ENCODE assay signal across 9 cellular contexts in the genomic region with DNA sequence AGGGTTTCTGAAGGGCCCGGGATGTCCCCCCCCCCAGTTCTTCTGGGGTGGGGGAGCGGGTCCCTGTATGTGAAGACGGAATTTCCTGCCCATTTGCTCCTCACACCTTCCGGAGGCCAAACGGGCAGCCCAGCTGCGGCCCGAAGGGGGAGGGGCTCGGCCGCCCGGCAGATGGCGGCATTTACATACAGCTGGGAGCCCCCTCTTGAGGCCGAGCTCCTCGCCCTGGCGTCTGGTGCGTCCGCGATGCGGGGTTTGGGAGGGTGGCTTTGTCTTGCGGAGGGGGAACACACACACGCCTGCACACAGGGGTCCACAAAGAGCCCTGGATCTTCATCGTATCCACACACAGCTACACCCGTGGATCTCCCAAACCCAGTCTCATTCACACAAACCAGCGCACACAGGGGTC. TPM values are rescaled to one million over a fixed set of nuclear protein-coding genes. Genes with fewer than 3 reads are reported as not detected.
DNase-seq lines count a peak whose midpoint lies in the region; ATAC-seq, FAIRE-seq and TF ChIP-seq lines count a peak whose summit lies in the region.
"Had no signal": no experiment of that assay in that cellular context is flagged by ENCODE, and none has a peak within 500 bp of the region (broad histone marks: within the 10 kb centered on the region; RNA-seq: fewer than 3 reads in every experiment).

No MANE protein-coding gene starts in this region.

- no peak overlapping the region for H3K27ac Mint-ChIP-seq in activated CD8-positive, alpha-beta memory T cell treated with anti-CD3 and anti-CD28 coated beads, Interleukin-2, amount 10 ng/mL, durations not matched to agents 7 days and 5 days

- FAIRE-seq in pancreas (lab: Jason Lieb, UNC), result no peak
- FAIRE-seq: G401.6 had no signal

- peaks cover 6 to 8% (median 7%) of the 10 kb centered on the region in 3 donors for H3K4me1 ChIP-seq in pancreas

- H3K9me3 Mint-ChIP-seq in activated CD8-positive, alpha-beta memory T cell treated with anti-CD3 and anti-CD28 coated beads, Interleukin-2, amount 10 ng/mL, durations not matched to agents 7 days and 5 days (ENCODE audit: low read depth), result no peaks in the 10 kb centered on the region

- H3K27me3 Mint-ChIP-seq in activated CD8-positive, alpha-beta memory T cell treated with anti-CD3 and anti-CD28 coated beads, Interleukin-2, amount 10 ng/mL, durations not matched to agents 7 days and 5 days, result peaks cover 49% of the 10 kb centered on the region

- TF ChIP-seq CTCF in fibroblast of mammary gland (conservative IDR thresholded peaks at IDR 0.05; ENCODE audit: control insufficient read depth, insufficient read depth, low read depth, low read length), result peak; percentile 13
- TF ChIP-seq CTCF in pancreas (IDR thresholded peaks at IDR 0.05), result no peak

- intact Hi-C loops in pancreas (cut with DNase I), result no loop called here

- no peak overlapping the region for H3K27ac ChIP-seq in pancreas

- H3K4me3 Mint-ChIP-seq in activated CD8-positive, alpha-beta memory T cell treated with anti-CD3 and anti-CD28 coated beads, Interleukin-2, amount 10 ng/mL, durations not matched to agents 7 days and 5 days, result peak overlapping the region; percentile 34

- DNase-seq in activated CD8-positive, alpha-beta memory T cell treated with anti-CD3 and anti-CD28 coated beads, Interleukin-2, amount 10 ng/mL, durations not matched to agents 7 days and 5 days, result peak; percentile 43
- no peak for DNase-seq in activated CD8-positive, alpha-beta memory T cell treated with anti-CD3 and anti-CD28 coated beads, Interleukin-2, amount 50 U/mL, for 4 hours
- DNase-seq in NCI-H1417 treated with DMSO at 0.1 percent for 48 hours (lab: John Stamatoyannopoulos, UW), result peak; percentile 64
- DNase-seq in SW480 (ENCODE audit: low spot score), result peak; percentile 75
- peak; percentile 24 for DNase-seq in fibroblast of mammary gland (ENCODE audit: low read depth)
- peak in 1 of 6 donors; percentile 73 for DNase-seq in pancreas
- no peak for DNase-seq in effector CD8-positive, alpha-beta T cell (lab: John Stamatoyannopoulos, UW)
- DNase-seq in T-helper 9 cell, result no peak

- H3K36me3 ChIP-seq in pancreas, result no peaks in the 10 kb centered on the region

- peak; percentile 25 for ATAC-seq in activated CD8-positive, alpha-beta memory T cell treated with anti-CD3 and anti-CD28 coated beads, Interleukin-2, amount 10 ng/mL, durations not matched to agents 7 days and 5 days
- ATAC-seq in pancreas, result peak; percentile 60 to 83 (median 70)

- H3K36me3 Mint-ChIP-seq in activated CD8-positive, alpha-beta memory T cell treated with anti-CD3 and anti-CD28 coated beads, Interleukin-2, amount 10 ng/mL, durations not matched to agents 7 days and 5 days, result no peaks in the 10 kb centered on the region

- H3K27me3 ChIP-seq in pancreas, result peaks cover 0 to 4% (median 2%) of the 10 kb centered on the region in 4 donors

- H3K4me3 ChIP-seq in fibroblast of mammary gland (ENCODE audit: control insufficient read depth, low read depth, low read length) (no peak overlapping the region), pancreas (peak overlapping the region in 2 of 4 donors; percentile 4 to 17)

- H3K4me1 Mint-ChIP-seq in activated CD8-positive, alpha-beta memory T cell treated with anti-CD3 and anti-CD28 coated beads, Interleukin-2, amount 10 ng/mL, durations not matched to agents 7 days and 5 days, result peaks cover 13% of the 10 kb centered on the region

- H3K9me3 ChIP-seq in pancreas, result no peaks in the 10 kb centered on the region

- CTCF ChIA-PET in activated CD8-positive, alpha-beta memory T cell treated with anti-CD3 and anti-CD28 coated beads, Interleukin-2, amount 10 ng/mL, durations not matched to agents 7 days and 5 days (lab: Charles Lee), result interaction anchor here (1.0 to 3.5 kb wide), 9 partner anchors 10 to 57 kb away, joined by 3 to 10 read pairs (median 5); a partner anchor contains a TSS

- 0% methylated on average over 23 of the region's 23 CpGs for whole genome bisulfite sequencing in pancreas, 2 donors

RNA-seq across cellular contexts. Expression of a gene that starts 0.9 kb away (rescaled TPM):
- total RNA-seq in activated CD8-positive, alpha-beta memory T cell treated with anti-CD3 and anti-CD28 coated beads, Interleukin-2, amount 10 ng/mL, durations not matched to agents 7 days and 5 days, result under 1 TPM; 0.26 to 0.98 TPM
- under 1 TPM in 1 of 6 donors, not detected in 5; 0.13 TPM for total RNA-seq in pancreas
- under 1 TPM in 1 of 2 donors, not detected in 1; 0.14 TPM for polyA plus RNA-seq in pancreas

RNA-seq across cellular contexts. Expression of a gene that starts 17.1 kb away (rescaled TPM):
- not detected for total RNA-seq in activated CD8-positive, alpha-beta memory T cell treated with anti-CD3 and anti-CD28 coated beads, Interleukin-2, amount 10 ng/mL, durations not matched to agents 7 days and 5 days
- total RNA-seq in pancreas, result not detected
- not detected for polyA plus RNA-seq in pancreas

RNA-seq across cellular contexts. Expression of a gene that starts 17.2 kb away (rescaled TPM):
- total RNA-seq in activated CD8-positive, alpha-beta memory T cell treated with anti-CD3 and anti-CD28 coated beads, Interleukin-2, amount 10 ng/mL, durations not matched to agents 7 days and 5 days, result 10 to 100 TPM; 59.6 to 83.9 TPM
- total RNA-seq in pancreas, result 10 to 100 TPM; 15.2 to 27.5 (median 21.3) TPM
- polyA plus RNA-seq in pancreas, result 10 to 100 TPM; 38.6 to 40.4 TPM

RNA-seq across cellular contexts. Expression of a gene that starts 34.8 kb away (rescaled TPM):
- total RNA-seq in activated CD8-positive, alpha-beta memory T cell treated with anti-CD3 and anti-CD28 coated beads, Interleukin-2, amount 10 ng/mL, durations not matched to agents 7 days and 5 days, result 1 to 10 TPM; 4.7 to 7.4 TPM
- 1 to 10 TPM in 1 of 6 donors, under 1 TPM in 5; 0.63 to 1.1 (median 0.80) TPM for total RNA-seq in pancreas
- polyA plus RNA-seq in pancreas, result 1 to 10 TPM; 1.3 to 3.9 TPM

RNA-seq across cellular contexts. Expression of a gene that starts 42.1 kb away (rescaled TPM):
- total RNA-seq in activated CD8-positive, alpha-beta memory T cell treated with anti-CD3 and anti-CD28 coated beads, Interleukin-2, amount 10 ng/mL, durations not matched to agents 7 days and 5 days, result 10 to 100 TPM; 15.1 to 16.3 TPM
- total RNA-seq in pancreas, result 1 to 10 TPM; 3.3 to 7.5 (median 5.2) TPM
- 10 to 100 TPM in 1 of 2 donors, 1 to 10 TPM in 1; 6.7 to 10.8 TPM for polyA plus RNA-seq in pancreas

Comparison
In these comparisons a context has a peak if more than half of its experiments do, and no peak if none do; other contexts are left out.
1. DNase-seq: peak in activated CD8-positive, alpha-beta memory T cell treated with anti-CD3 and anti-CD28 coated beads, Interleukin-2, amount 10 ng/mL, durations not matched to agents 7 days and 5 days (single experiment), NCI-H1417 treated with DMSO at 0.1 percent for 48 hours (single experiment), SW480 (single experiment) and fibroblast of mammary gland (single experiment); none in activated CD8-positive, alpha-beta memory T cell treated with anti-CD3 and anti-CD28 coated beads, Interleukin-2, amount 50 U/mL, for 4 hours (single experiment), effector CD8-positive, alpha-beta T cell (single experiment) and T-helper 9 cell (single experiment).